Comparison of ENCODE assay signal across 22 cellular contexts in genomic region chr2:16184945-16185660, GRCh38.
A peak's percentile ranks its signal among the peaks of the same experiment; 100 is the strongest.
DNase-seq lines count a peak whose midpoint lies in the region; TF ChIP-seq lines count a peak whose summit lies in the region.
"Had no signal": no experiment of that assay in that cellular context is flagged by ENCODE, and none has a peak within 500 bp of the region (broad histone marks: within the 10 kb centered on the region; RNA-seq: fewer than 3 reads in every experiment).

No MANE protein-coding gene starts in this region.

- DNase-seq in H9 (peak; percentile 60), mesendoderm (peak; percentile 49), DMS79 (lab: John Stamatoyannopoulos, UW) (no peak), Ammon's horn (ENCODE audit: low spot score) (no peak), AG08396 (ENCODE audit: low spot score) (no peak)
- DNase-seq in activated CD4-positive, alpha-beta T cell treated with anti-CD3 and anti-CD28 coated beads for 1 hour = no peak
- DNase-seq: CD4-positive, CD25-positive, alpha-beta regulatory T cell; DMS153; NCI-H1048; NCI-H1417 treated with DMSO at 0.1 percent for 48 hours; NCI-H187; NCI-H2081 treated with DMSO at 0.1 percent for 48 hours; NCI-H2171; NCI-H226; NCI-H510A; NCI-H69; Right ventricle myocardium superior; RPMI8226; T-helper 1 cell had no signal

- H3K79me2 ChIP-seq in H9 (ENCODE audit: insufficient read depth, low read length) (no peaks in the 10 kb centered on the region), mesendoderm (ENCODE audit: control insufficient read depth, insufficient read depth, low read length) (no peaks in the 10 kb centered on the region)

- H3K18ac ChIP-seq in H9 (ENCODE audit: insufficient read length, low read depth, low read length) (no peak overlapping the region), mesendoderm (ENCODE audit: low read length) (no peak overlapping the region)

- no peak overlapping the region for H3K4ac ChIP-seq in H9 (ENCODE audit: low read depth, low read length)
- H3K4ac ChIP-seq in mesendoderm (ENCODE audit: low read depth, low read length) = no peak overlapping the region

- H2BK15ac ChIP-seq in H9 (ENCODE audit: low read depth, low read length) = no peak overlapping the region
- no peak overlapping the region for H2BK15ac ChIP-seq in mesendoderm (replicated peaks; ENCODE audit: low read depth)

- H3K23ac ChIP-seq in H9 (ENCODE audit: insufficient read length, low read depth, low read length) (no peak overlapping the region), mesendoderm (ENCODE audit: low read length) (no peak overlapping the region)

- H3K56ac ChIP-seq in H9 (ENCODE audit: insufficient read length, low read depth, low read length) (no peak overlapping the region), mesendoderm (ENCODE audit: low read length) (no peak overlapping the region)

- H3T11ph ChIP-seq in H9 (ENCODE audit: low read length) = no peak overlapping the region

- H3K27me3 Mint-ChIP-seq in H9 (ENCODE audit: low read depth) (no peaks in the 10 kb centered on the region), brain (peaks cover 13% of the 10 kb centered on the region)
- H3K27me3 Mint-ChIP-seq: CD4-positive, CD25-positive, alpha-beta regulatory T cell had no signal

- H3K36me3 ChIP-seq in mesendoderm (ENCODE audit: control insufficient read depth, insufficient read depth, low read length) = no peaks in the 10 kb centered on the region
- H3K36me3 ChIP-seq: BLaER1, SJSA1 had no signal

- H4K91ac ChIP-seq in H9 (ENCODE audit: insufficient read length, low read depth, low read length) = no peak overlapping the region

- no peak overlapping the region for H4K5ac ChIP-seq in H9 (ENCODE audit: insufficient read length, low read depth, low read length)
- H4K5ac ChIP-seq in mesendoderm (ENCODE audit: low read length) = no peak overlapping the region

- H3K23me2 ChIP-seq in H9 (ENCODE audit: insufficient read length, low read depth, low read length, poor library complexity, severe bottlenecking) = no peaks in the 10 kb centered on the region

- H3K4me3 Mint-ChIP-seq in H9 = no peak overlapping the region
- H3K4me3 Mint-ChIP-seq in brain = no peak overlapping the region
- H3K4me3 Mint-ChIP-seq: CD4-positive, CD25-positive, alpha-beta regulatory T cell had no signal

- H2BK120ac ChIP-seq in H9 (ENCODE audit: low read depth, low read length, poor library complexity, severe bottlenecking) (no peak overlapping the region), mesendoderm (ENCODE audit: low read depth, low read length) (no peak overlapping the region)

- H3K9me3 Mint-ChIP-seq in H9 (no peaks in the 10 kb centered on the region), brain (no peaks in the 10 kb centered on the region)

- H3K27ac ChIP-seq in H9 (ENCODE audit: insufficient read length, low read depth, low read length) (no peak overlapping the region), mesendoderm (ENCODE audit: low read depth, low read length) (no peak overlapping the region)
- H3K27ac ChIP-seq: BLaER1, SJSA1 had no signal

- H3K9ac ChIP-seq in H9 (ENCODE audit: extremely low read depth, insufficient read length, low read length) (no peak overlapping the region), mesendoderm (ENCODE audit: low read length) (no peak overlapping the region)
- H3K9ac ChIP-seq: BLaER1 had no signal

- H3K14ac ChIP-seq in H9 (ENCODE audit: insufficient read depth, low read length) = no peak overlapping the region

- TF ChIP-seq CTCF in H9 (conservative IDR thresholded peaks at IDR 0.05) (no peak), brain (conservative IDR thresholded peaks at IDR 0.05) (no peak)

- H3K9me3 ChIP-seq in H9 (ENCODE audit: control insufficient read depth, low read depth, low read length) = no peaks in the 10 kb centered on the region
- H3K9me3 ChIP-seq: BLaER1, SJSA1 had no signal

- no peak overlapping the region for H2AK5ac ChIP-seq in H9 (ENCODE audit: insufficient read length, low read length)
- H2AK5ac ChIP-seq in mesendoderm (ENCODE audit: low read length) = no peak overlapping the region

- H3K4me1 ChIP-seq in H9 (ENCODE audit: insufficient read depth, low read length) (peaks cover 3% of the 10 kb centered on the region; the same call in 1 of the 2 replicates), mesendoderm (ENCODE audit: control insufficient read depth, low read depth, low read length) (peaks cover 2% of the 10 kb centered on the region)
- H3K4me1 ChIP-seq: SJSA1 had no signal

- H2BK20ac ChIP-seq in H9 (ENCODE audit: low read depth, low read length, poor library complexity, severe bottlenecking) = no peak overlapping the region

- H4K8ac ChIP-seq in H9 (replicated peaks; ENCODE audit: insufficient read length, low read depth, low read length) = no peak overlapping the region
- no peak overlapping the region for H4K8ac ChIP-seq in mesendoderm (ENCODE audit: low read depth, low read length)

- H3K4me2 ChIP-seq in H9 (ENCODE audit: insufficient read depth, insufficient read length, low read length) (no peak overlapping the region), mesendoderm (ENCODE audit: low read length) (no peak overlapping the region)
- H3K4me2 ChIP-seq: BLaER1 had no signal

- H3K4me3 ChIP-seq in mesendoderm (ENCODE audit: low read length) = no peak overlapping the region
- H3K4me3 ChIP-seq: BLaER1, SJSA1 had no signal

- no peak overlapping the region for H2AFZ ChIP-seq in H9 (ENCODE audit: low read length)

- H2BK12ac ChIP-seq in H9 (ENCODE audit: insufficient read length, low read depth, low read length) = no peak overlapping the region

- H2BK5ac ChIP-seq in H9 (ENCODE audit: insufficient read length, low read length) = no peak overlapping the region
- H2BK5ac ChIP-seq in mesendoderm (ENCODE audit: low read length) = no peak overlapping the region

- no CpG with 5 or more reads among the region's 9 CpGs for WGBS in H9 (ENCODE audit: extremely low coverage, insufficient read length, low lambda C conversion rate)
- no CpG with 5 or more reads among the region's 9 CpGs for WGBS in mesendoderm (ENCODE audit: extremely low coverage, insufficient coverage, low lambda C conversion rate)

- H3K36me3 Mint-ChIP-seq in H9 (ENCODE audit: insufficient read depth in 1 of 3, low read depth in 3 of 3) = no peaks in the 10 kb centered on the region
- H3K36me3 Mint-ChIP-seq in brain = no peaks in the 10 kb centered on the region
- H3K36me3 Mint-ChIP-seq: CD4-positive, CD25-positive, alpha-beta regulatory T cell had no signal

- no peaks in the 10 kb centered on the region for H3K79me1 ChIP-seq in H9 (ENCODE audit: insufficient read depth, low read depth, low read length, poor library complexity, severe bottlenecking)
- H3K79me1 ChIP-seq in mesendoderm (ENCODE audit: low read length) = no peaks in the 10 kb centered on the region

- peaks cover 34 to 36% of the 10 kb centered on the region in 2 experiments for H3K4me1 Mint-ChIP-seq in H9
- H3K4me1 Mint-ChIP-seq in brain = peaks cover 57% of the 10 kb centered on the region
- H3K4me1 Mint-ChIP-seq: CD4-positive, CD25-positive, alpha-beta regulatory T cell had no signal

- H3K27ac Mint-ChIP-seq in H9 (peak overlapping the region in 2 of 3 experiments; percentile 24 to 86; a peak in 3 of 7 replicates), brain (peak overlapping the region; percentile 29 to 87 (median 50))
- H3K27ac Mint-ChIP-seq: CD4-positive, CD25-positive, alpha-beta regulatory T cell had no signal

- no peaks in the 10 kb centered on the region for H4K20me1 ChIP-seq in H9 (ENCODE audit: control insufficient read depth, insufficient read depth, insufficient read length)
- H4K20me1 ChIP-seq: BLaER1 had no signal

- H3K27me3 ChIP-seq in H9 (ENCODE audit: insufficient read depth, low read length) (no peaks in the 10 kb centered on the region), mesendoderm (ENCODE audit: insufficient read depth, low read length, poor library complexity) (no peaks in the 10 kb centered on the region)
- H3K27me3 ChIP-seq: BLaER1, SJSA1 had no signal

Comparison
In these comparisons a context has a peak if more than half of its experiments do, and no peak if none do; other contexts are left out.
1. DNase-seq: peak in H9 (single experiment) and mesendoderm (single experiment); none in DMS79 (single experiment), Ammon's horn (single experiment), AG08396 (single experiment) and activated CD4-positive, alpha-beta T cell treated with anti-CD3 and anti-CD28 coated beads for 1 hour (single experiment).